ENCODE assay signal across 19 cellular contexts in genomic region chr16:3771513-3771912, GRCh38.
"Had no signal": no experiment of that assay in that cellular context is flagged by ENCODE, and none has a peak within 500 bp of the region (broad histone marks: within the 10 kb centered on the region; RNA-seq: fewer than 3 reads in every experiment).

No MANE protein-coding gene starts in this region.

- H3K36me3 ChIP-seq: ovary had no signal

- H2AFZ ChIP-seq: hepatocyte had no signal

- H3K4me3 ChIP-seq: hepatocyte, ovary, prostate gland, tibial artery had no signal

- ATAC-seq: natural killer cell treated with Interleukin-12 subunit alpha and Interleukin-12 subunit beta and Interleukin-15 and Interleukin-18, amount 100 ng/mL, for 72 hours; stimulated activated naive CD8-positive, alpha-beta T cell treated with anti-CD3 and anti-CD28 coated beads, Interleukin-15, amount 100 ng/mL, for 72 hours had no signal

- H3K4me1 ChIP-seq: prostate gland had no signal

- H3K27me3 ChIP-seq: hepatocyte, ovary, tibial artery had no signal

- DNase-seq: activated B cell treated with CpG ODN at 0.5 μM for 24 hours; activated CD4-positive, alpha-beta T cell treated with anti-CD3 and anti-CD28 coated beads for 4 hours; activated CD4-positive, alpha-beta T cell treated with anti-CD3 and anti-CD28 coated beads, Interleukin-2, amount 50 U/mL, for 48 hours; activated CD8-positive, alpha-beta memory T cell treated with anti-CD3 and anti-CD28 coated beads, Interleukin-2, amount 50 U/mL, for 48 hours; activated naive CD4-positive, alpha-beta T cell treated with anti-CD3 and anti-CD28 coated beads, Interleukin-2, amount 10 ng/mL, durations not matched to agents 7 days and 5 days; activated T-cell treated with anti-CD3 and anti-CD28 coated beads, Interleukin-2, amount 50 U/mL, for 48 hours; effector CD4-positive, alpha-beta T cell; glutamatergic neuron; immature natural killer cell; right cardiac atrium; stimulated activated CD4-positive, alpha-beta T cell treated with anti-CD3 and anti-CD28 coated beads, Interleukin-12 subunit alpha, Interleukin-12 subunit beta, amount 100 ng/mL, for 4 hours; stimulated activated CD4-positive, alpha-beta T cell treated with anti-CD3 and anti-CD28 coated beads, Interleukin-4, amount 100 ng/mL, for 4 hours; stimulated activated naive CD8-positive, alpha-beta T cell treated with anti-CD3 and anti-CD28 coated beads, Interleukin-15, amount 100 ng/mL, for 72 hours; T-helper 1 cell; tibial artery had no signal

- H3K4me2 ChIP-seq: hepatocyte had no signal

- H3K9me3 ChIP-seq: ovary, prostate gland, tibial artery had no signal

- H3K27ac ChIP-seq: hepatocyte, ovary, prostate gland had no signal
